19 cellular contexts compared by ENCODE assay signal in the genomic region with DNA sequence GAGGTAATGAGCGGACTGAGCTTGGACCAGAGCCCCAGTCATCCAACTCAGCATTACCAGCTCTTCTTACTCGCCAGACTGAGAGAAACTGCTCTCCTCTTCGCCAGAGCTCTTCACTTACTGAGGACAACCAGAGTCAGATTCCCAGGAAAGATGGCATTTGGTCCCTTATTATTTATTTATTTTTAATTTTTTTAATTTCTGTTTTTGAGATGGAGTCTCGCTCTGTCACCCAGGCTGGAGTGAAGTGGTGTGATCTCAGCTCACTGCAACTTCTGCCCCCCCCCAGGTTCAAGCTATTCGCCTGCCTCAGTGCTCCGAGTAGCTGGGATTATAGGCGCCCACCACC. TPM values are rescaled to one million over a fixed set of nuclear protein-coding genes. Genes with fewer than 3 reads are reported as not detected.
DNase-seq lines count a peak whose midpoint lies in the region; ATAC-seq and TF ChIP-seq lines count a peak whose summit lies in the region.
"Had no signal": no experiment of that assay in that cellular context is flagged by ENCODE, and none has a peak within 500 bp of the region (broad histone marks: within the 10 kb centered on the region; RNA-seq: fewer than 3 reads in every experiment).

No MANE protein-coding gene starts in this region.

- intact Hi-C loops in CD14-positive monocyte (cut with micrococcal nuclease): loop anchor here in 1 of 2 donors (2.0 to 5.0 kb wide), 2 partner anchors 404 to 662 kb away; no protein-coding TSS in a partner anchor
- intact Hi-C loops in dendritic cell treated with granulocyte-macrophage colony-stimulating factor and Interleukin-4, amounts not matched to agents 40 ng/mL and 50 ng/mL, for 4 days (cut with micrococcal nuclease): loop anchor here (5.0 kb wide), 1 partner anchor 167 kb away; no protein-coding TSS in a partner anchor
- intact Hi-C loops in activated T-helper 1 cell treated with anti-CD3 and anti-CD28 coated beads, Interleukin-12 subunit alpha, Interleukin-12 subunit beta, Interleukin-2, Interleukin-4 antibody, amounts not matched to agents 30 ng/mL and 10 ng/mL and 1 ng/mL, durations not matched to agents 14 hours and 24 hours and 36 hours (cut with micrococcal nuclease): loop anchor here (1.0 to 10.0 kb wide), 4 partner anchors 250 to 662 kb away; no protein-coding TSS in a partner anchor

- no peaks in the 10 kb centered on the region for H3K9me3 Mint-ChIP-seq in CD14-positive monocyte
- no peaks in the 10 kb centered on the region for H3K9me3 Mint-ChIP-seq in dendritic cell treated with granulocyte-macrophage colony-stimulating factor and Interleukin-4, amounts not matched to agents 40 ng/mL and 50 ng/mL, for 4 days
- no peaks in the 10 kb centered on the region for H3K9me3 Mint-ChIP-seq in activated T-helper 1 cell treated with anti-CD3 and anti-CD28 coated beads, Interleukin-12 subunit alpha, Interleukin-12 subunit beta, Interleukin-2, Interleukin-4 antibody, amounts not matched to agents 30 ng/mL and 10 ng/mL and 1 ng/mL, durations not matched to agents 14 hours and 24 hours and 36 hours
- H3K9me3 Mint-ChIP-seq: activated T-cell treated with anti-CD3 and anti-CD28 coated beads, Interleukin-2, amount 50 U/mL, for 4 hours; CD8-positive, alpha-beta memory T cell; mesothelial cell of epicardium; natural killer cell treated with Interleukin-12 subunit alpha and Interleukin-12 subunit beta and Interleukin-15 and Interleukin-18, amount 100 ng/mL, for 72 hours; T-helper 2 cell treated with Interferon-gamma antibody and Interleukin-4, amounts not matched to agents 5 μg/mL and 100 μg/mL, for 36 hours had no signal

- H3K9ac ChIP-seq in Karpas-422 (ENCODE audit: low read length) (no peak overlapping the region), skeletal muscle tissue (ENCODE audit: low read depth in 1 of 3, low read length in 3 of 3) (peak overlapping the region in 2 of 3 donors; percentile 17 to 32)

- peaks cover 82 to 99% of the 10 kb centered on the region in 2 donors for H3K36me3 Mint-ChIP-seq in CD14-positive monocyte
- peaks cover 100% of the 10 kb centered on the region for H3K36me3 Mint-ChIP-seq in dendritic cell treated with granulocyte-macrophage colony-stimulating factor and Interleukin-4, amounts not matched to agents 40 ng/mL and 50 ng/mL, for 4 days (ENCODE audit: low read depth)
- H3K36me3 Mint-ChIP-seq in activated T-helper 1 cell treated with anti-CD3 and anti-CD28 coated beads, Interleukin-12 subunit alpha, Interleukin-12 subunit beta, Interleukin-2, Interleukin-4 antibody, amounts not matched to agents 30 ng/mL and 10 ng/mL and 1 ng/mL, durations not matched to agents 14 hours and 24 hours and 36 hours (ENCODE audit: low read depth): peaks cover 17% of the 10 kb centered on the region
- H3K36me3 Mint-ChIP-seq: natural killer cell treated with Interleukin-12 subunit alpha and Interleukin-12 subunit beta and Interleukin-15 and Interleukin-18, amount 100 ng/mL, for 72 hours had no signal

- ATAC-seq in HG03097 (IDR thresholded peaks at IDR 0.05; ENCODE audit: low FRiP score, unreplicated experiment) (no peak), GM19035 (IDR thresholded peaks at IDR 0.05; ENCODE audit: unreplicated experiment) (no peak)

- no peaks in the 10 kb centered on the region for H3K9me2 ChIP-seq in Karpas-422 (replicated peaks; ENCODE audit: insufficient read depth, low read length)

- H3K4me1 Mint-ChIP-seq in CD14-positive monocyte: peaks cover 17% of the 10 kb centered on the region
- peaks cover 87% of the 10 kb centered on the region for H3K4me1 Mint-ChIP-seq in dendritic cell treated with granulocyte-macrophage colony-stimulating factor and Interleukin-4, amounts not matched to agents 40 ng/mL and 50 ng/mL, for 4 days (ENCODE audit: low read depth)
- peaks cover 30% of the 10 kb centered on the region for H3K4me1 Mint-ChIP-seq in activated T-helper 1 cell treated with anti-CD3 and anti-CD28 coated beads, Interleukin-12 subunit alpha, Interleukin-12 subunit beta, Interleukin-2, Interleukin-4 antibody, amounts not matched to agents 30 ng/mL and 10 ng/mL and 1 ng/mL, durations not matched to agents 14 hours and 24 hours and 36 hours (ENCODE audit: low read depth)
- H3K4me1 Mint-ChIP-seq: mesothelial cell of epicardium had no signal

- H3K4me1 ChIP-seq in Karpas-422 (ENCODE audit: low read length): peaks cover 30% of the 10 kb centered on the region
- H3K4me1 ChIP-seq in skeletal muscle tissue (ENCODE audit: control insufficient read depth in 3 of 3, insufficient read depth in 3 of 3, low read length in 3 of 3): peaks cover 43 to 58% (median 50%) of the 10 kb centered on the region in 3 donors

- no peaks in the 10 kb centered on the region for H4K20me1 ChIP-seq in Karpas-422 (ENCODE audit: insufficient read depth, low read depth, low read length)

- H3K27ac ChIP-seq in Karpas-422 (ENCODE audit: low read length) (peak overlapping the region; percentile 41; the same call in 1 of the 2 replicates), skeletal muscle tissue (ENCODE audit: low read depth, low read length) (peak overlapping the region; percentile 31)
- H3K27ac ChIP-seq: brain microvascular endothelial cell, ovary, PC-9 had no signal

- no peaks in the 10 kb centered on the region for H3K9me3 ChIP-seq in Karpas-422 (ENCODE audit: low read length)
- H3K9me3 ChIP-seq in skeletal muscle tissue (ENCODE audit: control insufficient read depth in 3 of 3, low read length in 3 of 3): no peaks in the 10 kb centered on the region
- H3K9me3 ChIP-seq: adrenal gland, HAP-1, ovary had no signal

- peak; percentile 37 for TF ChIP-seq CTCF in CD14-positive monocyte (IDR thresholded peaks at IDR 0.05)

- H3K4me2 ChIP-seq in Karpas-422 (ENCODE audit: low read depth, low read length, poor library complexity, severe bottlenecking): no peak overlapping the region
- H3K4me2 ChIP-seq: PC-9 had no signal

- H3K27me3 ChIP-seq in Karpas-422 (ENCODE audit: low read length) (no peaks in the 10 kb centered on the region), skeletal muscle tissue (ENCODE audit: control insufficient read depth in 3 of 3, insufficient read depth in 3 of 3, low read length in 3 of 3) (no peaks in the 10 kb centered on the region)
- H3K27me3 ChIP-seq: adrenal gland, brain microvascular endothelial cell, ovary had no signal

- no peak overlapping the region for H3K4me3 ChIP-seq in Karpas-422 (ENCODE audit: low read length)
- no peak overlapping the region for H3K4me3 ChIP-seq in skeletal muscle tissue (ENCODE audit: low read length in 3 of 3)
- H3K4me3 ChIP-seq: adrenal gland, HAP-1, ovary, PC-9 had no signal

- no peak overlapping the region for H3K4me3 Mint-ChIP-seq in CD14-positive monocyte
- H3K4me3 Mint-ChIP-seq in dendritic cell treated with granulocyte-macrophage colony-stimulating factor and Interleukin-4, amounts not matched to agents 40 ng/mL and 50 ng/mL, for 4 days: no peak overlapping the region
- H3K4me3 Mint-ChIP-seq in activated T-helper 1 cell treated with anti-CD3 and anti-CD28 coated beads, Interleukin-12 subunit alpha, Interleukin-12 subunit beta, Interleukin-2, Interleukin-4 antibody, amounts not matched to agents 30 ng/mL and 10 ng/mL and 1 ng/mL, durations not matched to agents 14 hours and 24 hours and 36 hours: no peak overlapping the region
- H3K4me3 Mint-ChIP-seq: activated T-cell treated with anti-CD3 and anti-CD28 coated beads, Interleukin-2, amount 50 U/mL, for 4 hours; CD8-positive, alpha-beta memory T cell; mesothelial cell of epicardium; natural killer cell treated with Interleukin-12 subunit alpha and Interleukin-12 subunit beta and Interleukin-15 and Interleukin-18, amount 100 ng/mL, for 72 hours; T-helper 2 cell treated with Interferon-gamma antibody and Interleukin-4, amounts not matched to agents 5 μg/mL and 100 μg/mL, for 36 hours had no signal

- peaks cover 5% of the 10 kb centered on the region; the same call in 1 of the 2 replicates for H3K79me2 ChIP-seq in Karpas-422 (ENCODE audit: low read length)

- H3K36me3 ChIP-seq in Karpas-422 (ENCODE audit: insufficient read depth, low read length) (peaks cover 68% of the 10 kb centered on the region), skeletal muscle tissue (ENCODE audit: control insufficient read depth in 3 of 3, insufficient read depth in 3 of 3, low read length in 3 of 3) (no peaks in the 10 kb centered on the region)
- H3K36me3 ChIP-seq: adrenal gland, brain microvascular endothelial cell, HAP-1, ovary had no signal

- H3K27me3 Mint-ChIP-seq in CD14-positive monocyte (ENCODE audit: low read depth in 3 of 3): no peaks in the 10 kb centered on the region
- H3K27me3 Mint-ChIP-seq in dendritic cell treated with granulocyte-macrophage colony-stimulating factor and Interleukin-4, amounts not matched to agents 40 ng/mL and 50 ng/mL, for 4 days: no peaks in the 10 kb centered on the region
- no peaks in the 10 kb centered on the region for H3K27me3 Mint-ChIP-seq in activated T-helper 1 cell treated with anti-CD3 and anti-CD28 coated beads, Interleukin-12 subunit alpha, Interleukin-12 subunit beta, Interleukin-2, Interleukin-4 antibody, amounts not matched to agents 30 ng/mL and 10 ng/mL and 1 ng/mL, durations not matched to agents 14 hours and 24 hours and 36 hours (ENCODE audit: insufficient read depth)
- H3K27me3 Mint-ChIP-seq: CD8-positive, alpha-beta memory T cell; natural killer cell treated with Interleukin-12 subunit alpha and Interleukin-12 subunit beta and Interleukin-15 and Interleukin-18, amount 100 ng/mL, for 72 hours had no signal

- peak overlapping the region in 2 of 7 donors; percentile 71 to 79 for H3K27ac Mint-ChIP-seq in CD14-positive monocyte
- peak overlapping the region; percentile 87 for H3K27ac Mint-ChIP-seq in dendritic cell treated with granulocyte-macrophage colony-stimulating factor and Interleukin-4, amounts not matched to agents 40 ng/mL and 50 ng/mL, for 4 days
- no peak overlapping the region for H3K27ac Mint-ChIP-seq in activated T-helper 1 cell treated with anti-CD3 and anti-CD28 coated beads, Interleukin-12 subunit alpha, Interleukin-12 subunit beta, Interleukin-2, Interleukin-4 antibody, amounts not matched to agents 30 ng/mL and 10 ng/mL and 1 ng/mL, durations not matched to agents 14 hours and 24 hours and 36 hours
- H3K27ac Mint-ChIP-seq: mesothelial cell of epicardium; natural killer cell treated with Interleukin-12 subunit alpha and Interleukin-12 subunit beta and Interleukin-15 and Interleukin-18, amount 100 ng/mL, for 72 hours; T-helper 2 cell treated with Interferon-gamma antibody and Interleukin-4, amounts not matched to agents 5 μg/mL and 100 μg/mL, for 36 hours had no signal

- no peak for DNase-seq in CD14-positive monocyte (ENCODE audit: low spot score)
- no peak for DNase-seq in Karpas-422
- DNase-seq in activated T-helper 1 cell treated with anti-CD3 and anti-CD28 coated beads, Interleukin-12 subunit alpha, Interleukin-12 subunit beta, Interleukin-2, Interleukin-4 antibody, amounts not matched to agents 30 ng/mL and 10 ng/mL and 1 ng/mL, durations not matched to agents 14 hours and 24 hours and 36 hours (ENCODE audit: low spot score): no peak
- DNase-seq in NOMO-1 (lab: John Stamatoyannopoulos, UW; ENCODE audit: unreplicated experiment in 2 of 2): no peak

- no peak overlapping the region for H2AFZ ChIP-seq in Karpas-422 (ENCODE audit: low read length)
- H2AFZ ChIP-seq: PC-9 had no signal

RNA-seq across cellular contexts. Expression of a gene that starts 23.3 kb away (rescaled TPM):
- 10 to 100 TPM in 1 of 2 donors, 1 to 10 TPM in 1; 6.8 to 10.8 TPM for polyA plus RNA-seq in CD14-positive monocyte
- total RNA-seq in Karpas-422 (2014; rRNA removed; shearing (Covaris generic); ENCODE audit: low replicate concordance): 40.7 and 59.7 TPM in 2 replicates
- total RNA-seq in skeletal muscle tissue: 42.8 TPM
- total RNA-seq in activated T-helper 1 cell treated with anti-CD3 and anti-CD28 coated beads, Interleukin-12 subunit alpha, Interleukin-12 subunit beta, Interleukin-2, Interleukin-4 antibody, amounts not matched to agents 30 ng/mL and 10 ng/mL and 1 ng/mL, durations not matched to agents 14 hours and 24 hours and 36 hours: 36.2 and 40.8 TPM in 2 replicates

RNA-seq across cellular contexts. Expression of a gene that starts 25.4 kb away (rescaled TPM):
- 1 to 10 TPM; 3.4 to 5.8 TPM for polyA plus RNA-seq in CD14-positive monocyte
- total RNA-seq in Karpas-422 (2014; rRNA removed; shearing (Covaris generic); ENCODE audit: low replicate concordance): 14.4 and 17.4 TPM in 2 replicates
- 14.6 TPM for total RNA-seq in skeletal muscle tissue
- 36.3 and 37.4 TPM in 2 replicates for total RNA-seq in activated T-helper 1 cell treated with anti-CD3 and anti-CD28 coated beads, Interleukin-12 subunit alpha, Interleukin-12 subunit beta, Interleukin-2, Interleukin-4 antibody, amounts not matched to agents 30 ng/mL and 10 ng/mL and 1 ng/mL, durations not matched to agents 14 hours and 24 hours and 36 hours

RNA-seq across cellular contexts. Expression of a gene that starts 42.0 kb away (rescaled TPM):
- 10 to 100 TPM; 15.6 to 22.1 TPM for polyA plus RNA-seq in CD14-positive monocyte
- total RNA-seq in Karpas-422 (2014; rRNA removed; shearing (Covaris generic); ENCODE audit: low replicate concordance): 66.2 and 96.5 TPM in 2 replicates
- 1.0 TPM for total RNA-seq in skeletal muscle tissue
- 12.0 and 13.0 TPM in 2 replicates for total RNA-seq in activated T-helper 1 cell treated with anti-CD3 and anti-CD28 coated beads, Interleukin-12 subunit alpha, Interleukin-12 subunit beta, Interleukin-2, Interleukin-4 antibody, amounts not matched to agents 30 ng/mL and 10 ng/mL and 1 ng/mL, durations not matched to agents 14 hours and 24 hours and 36 hours
- total RNA-seq: chondrocyte had no signal
